In genomic region chr14:51849095-51849494, GRCh38 we compare ENCODE assay signal across 12 cellular contexts. TPM values are rescaled to one million over a fixed set of nuclear protein-coding genes. Genes with fewer than 3 reads are reported as not detected.
DNase-seq lines count a peak whose midpoint lies in the region; ATAC-seq and TF ChIP-seq lines count a peak whose summit lies in the region.
"Had no signal": no experiment of that assay in that cellular context is flagged by ENCODE, and none has a peak within 500 bp of the region (broad histone marks: within the 10 kb centered on the region; RNA-seq: fewer than 3 reads in every experiment).

No MANE protein-coding gene starts in this region.

- H3K4me3 ChIP-seq in epithelial cell of esophagus (ENCODE audit: low read length) = no peak overlapping the region
- H3K4me3 ChIP-seq: breast epithelium, esophagus muscularis mucosa had no signal

- peaks cover 68% of the 10 kb centered on the region for H3K4me1 Mint-ChIP-seq in activated CD4-positive, alpha-beta T cell treated with anti-CD3 and anti-CD28 coated beads, Interleukin-2, amount 10 ng/mL, durations not matched to agents 7 days and 5 days
- H3K4me1 Mint-ChIP-seq in stimulated activated naive CD8-positive, alpha-beta T cell treated with anti-CD3 and anti-CD28 coated beads, Interleukin-15, Interleukin-2, amounts not matched to agents 100 ng/mL and 50 ng/mL, for 24 hours (ENCODE audit: low read depth) = peaks cover 90% of the 10 kb centered on the region

- H3K27me3 Mint-ChIP-seq in activated CD4-positive, alpha-beta T cell treated with anti-CD3 and anti-CD28 coated beads, Interleukin-2, amount 10 ng/mL, durations not matched to agents 7 days and 5 days = no peaks in the 10 kb centered on the region
- no peaks in the 10 kb centered on the region for H3K27me3 Mint-ChIP-seq in stimulated activated naive CD8-positive, alpha-beta T cell treated with anti-CD3 and anti-CD28 coated beads, Interleukin-15, Interleukin-2, amounts not matched to agents 100 ng/mL and 50 ng/mL, for 24 hours

- H3K36me3 Mint-ChIP-seq in activated CD4-positive, alpha-beta T cell treated with anti-CD3 and anti-CD28 coated beads, Interleukin-2, amount 10 ng/mL, durations not matched to agents 7 days and 5 days (ENCODE audit: low read depth) = peaks cover 30% of the 10 kb centered on the region
- H3K36me3 Mint-ChIP-seq in stimulated activated naive CD8-positive, alpha-beta T cell treated with anti-CD3 and anti-CD28 coated beads, Interleukin-15, Interleukin-2, amounts not matched to agents 100 ng/mL and 50 ng/mL, for 24 hours (ENCODE audit: low read depth) = peaks cover 29% of the 10 kb centered on the region

- DNase-seq in stimulated activated CD4-positive, alpha-beta T cell treated with anti-CD3 and anti-CD28 coated beads, Interleukin-12 subunit alpha, Interleukin-12 subunit beta, amount 100 ng/mL, for 48 hours (ENCODE audit: low read depth in 2 of 3, low spot score in 1 of 3) = peak in 2 of 3 donors; percentile 42 to 54
- DNase-seq in stimulated activated CD4-positive, alpha-beta T cell treated with anti-CD3 and anti-CD28 coated beads, Interleukin-12 subunit alpha, Interleukin-12 subunit beta, amount 100 ng/mL, for 4 hours = no peak
- DNase-seq in activated CD4-positive, alpha-beta T cell treated with anti-CD3 and anti-CD28 coated beads, Interleukin-2, amount 10 ng/mL, durations not matched to agents 7 days and 5 days = no peak
- peak; percentile 56 for DNase-seq in epithelial cell of esophagus (ENCODE audit: low read depth)
- DNase-seq in NCI-H1694 treated with DMSO at 0.1 percent for 48 hours (lab: John Stamatoyannopoulos, UW) = no peak
- DNase-seq in NCI-H526 treated with DMSO at 0.1 percent for 48 hours (lab: John Stamatoyannopoulos, UW) = no peak
- DNase-seq: BE2C, kidney had no signal

- no peak for TF ChIP-seq CTCF in epithelial cell of esophagus (IDR thresholded peaks at IDR 0.05; ENCODE audit: insufficient read depth, low read depth, low read length, missing control alignments)

- CTCF ChIA-PET in activated CD4-positive, alpha-beta T cell treated with anti-CD3 and anti-CD28 coated beads, Interleukin-2, amount 10 ng/mL, durations not matched to agents 7 days and 5 days (lab: Charles Lee) = interaction anchor here (3.1 kb wide), 1 partner anchor 12 kb away, joined by 18 read pairs; the partner anchor contains the start of gene GNG2

- H3K4me3 Mint-ChIP-seq in activated CD4-positive, alpha-beta T cell treated with anti-CD3 and anti-CD28 coated beads, Interleukin-2, amount 10 ng/mL, durations not matched to agents 7 days and 5 days = no peak overlapping the region
- peak overlapping the region; percentile 24 for H3K4me3 Mint-ChIP-seq in stimulated activated naive CD8-positive, alpha-beta T cell treated with anti-CD3 and anti-CD28 coated beads, Interleukin-15, Interleukin-2, amounts not matched to agents 100 ng/mL and 50 ng/mL, for 24 hours

- POLR2A ChIA-PET in activated CD4-positive, alpha-beta T cell treated with anti-CD3 and anti-CD28 coated beads, Interleukin-2, amount 10 ng/mL, durations not matched to agents 7 days and 5 days (lab: Charles Lee) = no interaction called here

- H3K27ac Mint-ChIP-seq in activated CD4-positive, alpha-beta T cell treated with anti-CD3 and anti-CD28 coated beads, Interleukin-2, amount 10 ng/mL, durations not matched to agents 7 days and 5 days = peak overlapping the region; percentile 76
- H3K27ac Mint-ChIP-seq in stimulated activated naive CD8-positive, alpha-beta T cell treated with anti-CD3 and anti-CD28 coated beads, Interleukin-15, Interleukin-2, amounts not matched to agents 100 ng/mL and 50 ng/mL, for 24 hours = peak overlapping the region; percentile 99

- H3K9me3 Mint-ChIP-seq in activated CD4-positive, alpha-beta T cell treated with anti-CD3 and anti-CD28 coated beads, Interleukin-2, amount 10 ng/mL, durations not matched to agents 7 days and 5 days = peaks cover 18% of the 10 kb centered on the region
- peaks cover 22% of the 10 kb centered on the region for H3K9me3 Mint-ChIP-seq in stimulated activated naive CD8-positive, alpha-beta T cell treated with anti-CD3 and anti-CD28 coated beads, Interleukin-15, Interleukin-2, amounts not matched to agents 100 ng/mL and 50 ng/mL, for 24 hours

- no peak for ATAC-seq in HG03025 (IDR thresholded peaks at IDR 0.05; ENCODE audit: low FRiP score, unreplicated experiment)

RNA-seq across cellular contexts. Expression of gene GNG2, which starts 11.3 kb away (rescaled TPM):
- 100 to 1,000 TPM; 248 to 260 TPM for total RNA-seq in activated CD4-positive, alpha-beta T cell treated with anti-CD3 and anti-CD28 coated beads, Interleukin-2, amount 10 ng/mL, durations not matched to agents 7 days and 5 days

Comparison
In these comparisons a context has a peak if more than half of its experiments do, and no peak if none do; other contexts are left out.
1. DNase-seq: peak in stimulated activated CD4-positive, alpha-beta T cell treated with anti-CD3 and anti-CD28 coated beads, Interleukin-12 subunit alpha, Interleukin-12 subunit beta, amount 100 ng/mL, for 48 hours (2 of 3) and epithelial cell of esophagus (single experiment); none in stimulated activated CD4-positive, alpha-beta T cell treated with anti-CD3 and anti-CD28 coated beads, Interleukin-12 subunit alpha, Interleukin-12 subunit beta, amount 100 ng/mL, for 4 hours (single experiment), activated CD4-positive, alpha-beta T cell treated with anti-CD3 and anti-CD28 coated beads, Interleukin-2, amount 10 ng/mL, durations not matched to agents 7 days and 5 days (single experiment), NCI-H1694 treated with DMSO at 0.1 percent for 48 hours (single experiment) and NCI-H526 treated with DMSO at 0.1 percent for 48 hours (single experiment).